In the genomic region with DNA sequence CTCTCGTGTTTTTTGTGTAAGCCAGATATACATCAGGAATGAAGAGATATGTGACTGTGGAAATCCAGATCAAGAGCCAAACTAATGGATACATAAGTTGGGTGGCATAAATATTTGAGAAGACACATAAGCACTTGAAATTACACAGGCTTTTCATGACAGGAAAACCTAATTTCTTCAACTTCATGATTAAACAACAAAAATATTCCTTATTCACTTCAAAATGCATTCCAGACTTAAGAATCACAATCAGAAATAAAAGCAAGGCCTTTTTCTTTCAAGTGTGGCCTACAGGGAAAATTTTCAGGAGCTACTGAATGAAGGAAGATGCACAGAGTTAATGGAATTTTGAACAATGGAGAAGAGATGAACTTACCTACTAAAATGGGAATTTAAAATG, we compare ENCODE assay signal across 25 cellular contexts.
DNase-seq lines count a peak whose midpoint lies in the region; ATAC-seq and TF ChIP-seq lines count a peak whose summit lies in the region.
"Had no signal": no experiment of that assay in that cellular context is flagged by ENCODE, and none has a peak within 500 bp of the region (broad histone marks: within the 10 kb centered on the region; RNA-seq: fewer than 3 reads in every experiment).

No MANE protein-coding gene starts in this region.

- H3K36me3 Mint-ChIP-seq in chondrocyte (ENCODE audit: low read depth): no peaks in the 10 kb centered on the region
- H3K36me3 Mint-ChIP-seq: IgD-negative memory B cell, type B pancreatic cell had no signal

- no peak for ATAC-seq in activated CD4-positive, CD25-positive, alpha-beta regulatory T cell treated with anti-CD3 and anti-CD28 coated beads, Interleukin-2, amount 50 U/mL, for 24 hours
- no peak for ATAC-seq in HG02973 (IDR thresholded peaks at IDR 0.05; ENCODE audit: unreplicated experiment)

- H4K20me1 ChIP-seq in osteoblast (ENCODE audit: insufficient read depth, low read length): no peaks in the 10 kb centered on the region
- H4K20me1 ChIP-seq: BLaER1 had no signal

- no peaks in the 10 kb centered on the region for H3K4me1 Mint-ChIP-seq in chondrocyte (ENCODE audit: low read depth)
- H3K4me1 Mint-ChIP-seq: activated CD4-positive, alpha-beta T cell treated with anti-CD3 and anti-CD28 coated beads, Interleukin-2, amount 10 ng/mL, durations not matched to agents 7 days and 5 days; IgD-negative memory B cell had no signal

- DNase-seq in GM03348 (ENCODE audit: low spot score) (peak; percentile 33), SJSA1 (ENCODE audit: low read depth in 1 of 2, low spot score in 2 of 2) (peak in 1 of 2 experiments; percentile 36), epithelial cell of esophagus (ENCODE audit: low read depth) (peak; percentile 4), osteoblast (ENCODE audit: insufficient read length, low spot score, missing footprints) (peak; percentile 38), chondrocyte (ENCODE audit: low spot score) (no peak), GOT3 (lab: John Stamatoyannopoulos, UW) (no peak)
- DNase-seq: activated CD4-positive, alpha-beta T cell treated with anti-CD3 and anti-CD28 coated beads, Interleukin-2, amount 10 ng/mL, durations not matched to agents 7 days and 5 days; activated CD8-positive, alpha-beta memory T cell treated with anti-CD3 and anti-CD28 coated beads, Interleukin-2, amount 50 U/mL, for 4 hours; activated effector memory CD4-positive, alpha-beta T cell treated with Interleukin-2 at 50 U/mL for 16 hours; Calu3; erythroblast; left ventricle myocardium inferior; NCI-H1694; NCI-H69; Right ventricle myocardium superior; stimulated activated CD4-positive, alpha-beta T cell treated with anti-CD3 and anti-CD28 coated beads, Interleukin-4, amount 100 ng/mL, for 1 hour; T-helper 1 cell had no signal

- TF ChIP-seq CTCF in epithelial cell of esophagus (IDR thresholded peaks at IDR 0.05; ENCODE audit: insufficient read depth, low read depth, low read length, missing control alignments) (no peak), osteoblast (IDR thresholded peaks at IDR 0.05; ENCODE audit: extremely low read depth, low read depth, low read length) (no peak), chondrocyte (IDR thresholded peaks at IDR 0.05) (no peak)

- peak overlapping the region; percentile 57 for H2AFZ ChIP-seq in osteoblast (ENCODE audit: low read length)

- no peaks in the 10 kb centered on the region for H3K79me2 ChIP-seq in osteoblast (ENCODE audit: insufficient read depth, low read length)

- peak overlapping the region; percentile 59 for H3K27ac ChIP-seq in SJSA1
- H3K27ac ChIP-seq in osteoblast (ENCODE audit: low read depth, low read length): peak overlapping the region; percentile 52
- H3K27ac ChIP-seq: BLaER1, cardiac muscle cell, left ventricle myocardium inferior had no signal

- H3K9me3 ChIP-seq in SJSA1 (replicated peaks): no peaks in the 10 kb centered on the region
- no peaks in the 10 kb centered on the region for H3K9me3 ChIP-seq in osteoblast (ENCODE audit: low read depth, low read length)
- H3K9me3 ChIP-seq: BLaER1, left ventricle myocardium inferior had no signal

- no peaks in the 10 kb centered on the region for H3K27me3 Mint-ChIP-seq in chondrocyte (ENCODE audit: low read depth)
- H3K27me3 Mint-ChIP-seq: activated CD4-positive, alpha-beta T cell treated with anti-CD3 and anti-CD28 coated beads, Interleukin-2, amount 10 ng/mL, durations not matched to agents 7 days and 5 days; IgD-negative memory B cell; stimulated activated naive CD8-positive, alpha-beta T cell treated with anti-CD3 and anti-CD28 coated beads, Interleukin-15, Interleukin-2, amounts not matched to agents 100 ng/mL and 50 ng/mL, for 24 hours; type B pancreatic cell had no signal

- H3K27me3 ChIP-seq in SJSA1 (replicated peaks): no peaks in the 10 kb centered on the region
- H3K27me3 ChIP-seq in osteoblast (ENCODE audit: insufficient read depth, low read length): no peaks in the 10 kb centered on the region
- H3K27me3 ChIP-seq: BLaER1, cardiac muscle cell had no signal

- H3K4me3 Mint-ChIP-seq in chondrocyte (ENCODE audit: unreplicated experiment): no peak overlapping the region
- H3K4me3 Mint-ChIP-seq: activated CD4-positive, alpha-beta T cell treated with anti-CD3 and anti-CD28 coated beads, Interleukin-2, amount 10 ng/mL, durations not matched to agents 7 days and 5 days; IgD-negative memory B cell; stimulated activated naive CD8-positive, alpha-beta T cell treated with anti-CD3 and anti-CD28 coated beads, Interleukin-15, Interleukin-2, amounts not matched to agents 100 ng/mL and 50 ng/mL, for 24 hours; type B pancreatic cell had no signal

- H3K4me3 ChIP-seq in SJSA1 (no peak overlapping the region), epithelial cell of esophagus (ENCODE audit: low read length) (no peak overlapping the region), osteoblast (ENCODE audit: insufficient read depth, low read length) (no peak overlapping the region)
- H3K4me3 ChIP-seq: BLaER1, cardiac muscle cell, left ventricle myocardium inferior, smooth muscle cell had no signal

- no peaks in the 10 kb centered on the region for H3K36me3 ChIP-seq in SJSA1
- H3K36me3 ChIP-seq in osteoblast (ENCODE audit: insufficient read depth, low read length): no peaks in the 10 kb centered on the region
- H3K36me3 ChIP-seq: BLaER1, cardiac muscle cell, left ventricle myocardium inferior had no signal

- no peak overlapping the region for H3K27ac Mint-ChIP-seq in chondrocyte (ENCODE audit: unreplicated experiment)
- H3K27ac Mint-ChIP-seq: activated CD4-positive, alpha-beta T cell treated with anti-CD3 and anti-CD28 coated beads, Interleukin-2, amount 10 ng/mL, durations not matched to agents 7 days and 5 days; IgD-negative memory B cell; stimulated activated naive CD8-positive, alpha-beta T cell treated with anti-CD3 and anti-CD28 coated beads, Interleukin-15, Interleukin-2, amounts not matched to agents 100 ng/mL and 50 ng/mL, for 24 hours; type B pancreatic cell had no signal

- peaks cover 7% of the 10 kb centered on the region for H3K9me3 Mint-ChIP-seq in chondrocyte (ENCODE audit: low read depth)
- H3K9me3 Mint-ChIP-seq: activated CD4-positive, alpha-beta T cell treated with anti-CD3 and anti-CD28 coated beads, Interleukin-2, amount 10 ng/mL, durations not matched to agents 7 days and 5 days; type B pancreatic cell had no signal

- H3K4me1 ChIP-seq in SJSA1 (replicated peaks): peaks cover 14% of the 10 kb centered on the region
- H3K4me1 ChIP-seq in osteoblast (ENCODE audit: insufficient read depth, low read length): peaks cover 14% of the 10 kb centered on the region
- H3K4me1 ChIP-seq: BLaER1, left ventricle myocardium inferior had no signal

- peak overlapping the region; percentile 29 for H3K4me2 ChIP-seq in osteoblast (ENCODE audit: insufficient read depth, low read length)
- H3K4me2 ChIP-seq: BLaER1, smooth muscle cell had no signal

Comparison
In these comparisons a context has a peak if more than half of its experiments do, and no peak if none do; other contexts are left out.
1. DNase-seq: peak in GM03348 (single experiment), epithelial cell of esophagus (single experiment) and osteoblast (single experiment); none in chondrocyte (single experiment) and GOT3 (single experiment).